12 cellular contexts compared by ENCODE assay signal in the genomic region with DNA sequence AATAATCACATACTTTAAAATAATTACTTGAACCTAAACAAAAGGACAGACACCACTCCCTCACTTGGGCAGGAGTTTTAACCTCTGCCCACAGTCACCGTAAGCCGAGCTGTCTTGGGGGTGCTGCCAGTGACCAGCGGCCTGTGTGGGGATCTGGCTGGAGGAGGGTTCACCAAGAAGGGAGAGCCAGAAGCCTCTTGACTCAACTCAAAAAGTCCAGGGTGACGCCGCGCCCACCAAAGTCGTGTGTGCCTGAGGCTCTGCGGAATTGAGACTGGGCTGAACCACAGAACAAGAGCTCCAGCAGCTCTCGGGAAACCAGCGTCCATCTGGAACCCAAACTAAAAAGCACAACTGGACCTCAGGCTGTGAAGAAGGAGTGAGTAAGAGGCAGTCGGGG. TPM values are rescaled to one million over a fixed set of nuclear protein-coding genes. Genes with fewer than 3 reads are reported as not detected.
DNase-seq lines count a peak whose midpoint lies in the region; ATAC-seq and TF ChIP-seq lines count a peak whose summit lies in the region.
"Had no signal": no experiment of that assay in that cellular context is flagged by ENCODE, and none has a peak within 500 bp of the region (broad histone marks: within the 10 kb centered on the region; RNA-seq: fewer than 3 reads in every experiment).

No MANE protein-coding gene starts in this region.

- peaks cover 25% of the 10 kb centered on the region for H3K4me1 ChIP-seq in vagina

- no peaks in the 10 kb centered on the region for H3K27me3 ChIP-seq in vagina

- TF ChIP-seq CTCF in glutamatergic neuron (IDR thresholded peaks at IDR 0.05; ENCODE audit: partially characterized antibody, unreplicated experiment) = no peak
- TF ChIP-seq CTCF in omental fat pad (IDR thresholded peaks at IDR 0.05) = no peak
- no peak for TF ChIP-seq CTCF in vagina (IDR thresholded peaks at IDR 0.05)

- H3K27me3 Mint-ChIP-seq in activated CD4-positive, alpha-beta T cell treated with anti-CD3 and anti-CD28 coated beads for 36 hours = no peaks in the 10 kb centered on the region
- no peaks in the 10 kb centered on the region for H3K27me3 Mint-ChIP-seq in glutamatergic neuron (ENCODE audit: unreplicated experiment)
- H3K27me3 Mint-ChIP-seq: naive B cell; stimulated activated naive CD8-positive, alpha-beta T cell treated with anti-CD3 and anti-CD28 coated beads, Interleukin-15, Interleukin-2, amounts not matched to agents 100 ng/mL and 50 ng/mL, for 24 hours had no signal

- H3K9me3 Mint-ChIP-seq in activated CD4-positive, alpha-beta T cell treated with anti-CD3 and anti-CD28 coated beads for 36 hours (ENCODE audit: low read depth) = no peaks in the 10 kb centered on the region
- peaks cover 3% of the 10 kb centered on the region for H3K9me3 Mint-ChIP-seq in glutamatergic neuron (ENCODE audit: unreplicated experiment)
- H3K9me3 Mint-ChIP-seq: naive B cell; stimulated activated naive CD8-positive, alpha-beta T cell treated with anti-CD3 and anti-CD28 coated beads, Interleukin-15, Interleukin-2, amounts not matched to agents 100 ng/mL and 50 ng/mL, for 24 hours had no signal

- H3K4me1 Mint-ChIP-seq in activated CD4-positive, alpha-beta T cell treated with anti-CD3 and anti-CD28 coated beads for 36 hours = peaks cover 4% of the 10 kb centered on the region
- peaks cover 11% of the 10 kb centered on the region for H3K4me1 Mint-ChIP-seq in glutamatergic neuron (ENCODE audit: low read depth, unreplicated experiment)

- no peak overlapping the region for H3K27ac Mint-ChIP-seq in activated CD4-positive, alpha-beta T cell treated with anti-CD3 and anti-CD28 coated beads for 36 hours
- peak overlapping the region; percentile 36 for H3K27ac Mint-ChIP-seq in glutamatergic neuron (ENCODE audit: unreplicated experiment)
- H3K27ac Mint-ChIP-seq: naive B cell; stimulated activated naive CD8-positive, alpha-beta T cell treated with anti-CD3 and anti-CD28 coated beads, Interleukin-15, Interleukin-2, amounts not matched to agents 100 ng/mL and 50 ng/mL, for 24 hours had no signal

- no peak overlapping the region for H3K4me3 Mint-ChIP-seq in activated CD4-positive, alpha-beta T cell treated with anti-CD3 and anti-CD28 coated beads for 36 hours
- H3K4me3 Mint-ChIP-seq in glutamatergic neuron (ENCODE audit: unreplicated experiment) = no peak overlapping the region
- H3K4me3 Mint-ChIP-seq: naive B cell; stimulated activated naive CD8-positive, alpha-beta T cell treated with anti-CD3 and anti-CD28 coated beads, Interleukin-15, Interleukin-2, amounts not matched to agents 100 ng/mL and 50 ng/mL, for 24 hours had no signal

- H3K36me3 Mint-ChIP-seq in activated CD4-positive, alpha-beta T cell treated with anti-CD3 and anti-CD28 coated beads for 36 hours (ENCODE audit: low read depth) = peaks cover 9% of the 10 kb centered on the region
- H3K36me3 Mint-ChIP-seq in glutamatergic neuron (ENCODE audit: unreplicated experiment) = no peaks in the 10 kb centered on the region
- H3K36me3 Mint-ChIP-seq: naive B cell had no signal

- TF ChIP-seq POLR2A in vagina (IDR thresholded peaks at IDR 0.05) = no peak

- H3K27ac ChIP-seq in vagina = peak overlapping the region; percentile 67
- H3K27ac ChIP-seq: 22Rv1 had no signal

- no peak for ATAC-seq in activated CD4-positive, alpha-beta T cell treated with anti-CD3 and anti-CD28 coated beads for 36 hours
- peak; percentile 50 for ATAC-seq in omental fat pad (ENCODE audit: low FRiP score)
- no peak for ATAC-seq in GM21723 (IDR thresholded peaks at IDR 0.05; ENCODE audit: unreplicated experiment)

- peak overlapping the region; percentile 8 to 23 for H3K4me3 ChIP-seq in vagina

- CTCF ChIA-PET in activated CD4-positive, alpha-beta T cell treated with anti-CD3 and anti-CD28 coated beads for 36 hours (lab: Charles Lee) = interaction anchor here (0.7 kb wide), 1 partner anchor 32 kb away, joined by 4 read pairs; no protein-coding TSS in a partner anchor

- H3K36me3 ChIP-seq in vagina = peaks cover 0 to 5% of the 10 kb centered on the region in 2 donors

- DNase-seq in activated CD4-positive, alpha-beta T cell treated with anti-CD3 and anti-CD28 coated beads for 36 hours = peak; percentile 3
- DNase-seq in activated CD4-positive, alpha-beta T cell treated with anti-CD3 and anti-CD28 coated beads for 4 hours = no peak
- no peak for DNase-seq in glutamatergic neuron
- no peak for DNase-seq in omental fat pad (ENCODE audit: low spot score)
- DNase-seq in vagina (ENCODE audit: extremely low spot score in 2 of 2) = no peak
- DNase-seq in Ammon's horn (ENCODE audit: low spot score) = no peak
- DNase-seq in GDM1 (lab: John Stamatoyannopoulos, UW) = no peak
- DNase-seq: cerebellar nuclear complex, naive B cell had no signal

- intact Hi-C loops in activated CD4-positive, alpha-beta T cell treated with anti-CD3 and anti-CD28 coated beads for 36 hours (cut with DNase I, micrococcal nuclease) = no loop called here
- intact Hi-C loops in vagina (cut with DNase I) = loop anchor here (2.0 to 5.0 kb wide), 2 partner anchors 19 to 37 kb away; a partner anchor contains a TSS

- POLR2A ChIA-PET in activated CD4-positive, alpha-beta T cell treated with anti-CD3 and anti-CD28 coated beads for 36 hours (lab: Charles Lee) = no interaction called here

- no peaks in the 10 kb centered on the region for H3K9me3 ChIP-seq in vagina

RNA-seq across cellular contexts. Expression of a gene that starts 35.8 kb away (rescaled TPM):
- 10 to 100 TPM; 21.6 to 25.2 TPM for total RNA-seq in activated CD4-positive, alpha-beta T cell treated with anti-CD3 and anti-CD28 coated beads for 36 hours
- total RNA-seq in glutamatergic neuron (ENCODE audit: unreplicated experiment) (34.5 TPM), omental fat pad (10 to 100 TPM; 17.3 to 77.5 (median 28.4) TPM), vagina (30.9 TPM)

RNA-seq across cellular contexts. Expression of a gene that starts 36.3 kb away (rescaled TPM):
- not detected for total RNA-seq in activated CD4-positive, alpha-beta T cell treated with anti-CD3 and anti-CD28 coated beads for 36 hours
- total RNA-seq in glutamatergic neuron (ENCODE audit: unreplicated experiment) (0.59 TPM), omental fat pad (10 to 100 TPM in 1 of 4 donors, 1 to 10 TPM in 3; 3.2 to 18.9 (median 4.1) TPM), vagina (8.3 TPM)
